In genomic region chrX:2410279-2411020, GRCh38 we compare ENCODE assay signal across 23 cellular contexts.
DNase-seq lines count a peak whose midpoint lies in the region; ATAC-seq and TF ChIP-seq lines count a peak whose summit lies in the region.
"Had no signal": no experiment of that assay in that cellular context is flagged by ENCODE, and none has a peak within 500 bp of the region (broad histone marks: within the 10 kb centered on the region; RNA-seq: fewer than 3 reads in every experiment).

No MANE protein-coding gene starts in this region.

- peaks cover 8% of the 10 kb centered on the region for H3K4me1 ChIP-seq in hepatocyte (ENCODE audit: insufficient read depth)
- H3K4me1 ChIP-seq in mucosa of rectum (ENCODE audit: control insufficient read depth in 2 of 2, insufficient read depth in 2 of 2, low read length in 2 of 2) = peaks cover 2 to 6% of the 10 kb centered on the region in 2 donors
- H3K4me1 ChIP-seq: HAP-1 had no signal

- peaks cover 11% of the 10 kb centered on the region for H3K79me2 ChIP-seq in hepatocyte

- no peaks in the 10 kb centered on the region for H3K27me3 Mint-ChIP-seq in type B pancreatic cell
- H3K27me3 Mint-ChIP-seq: memory B cell had no signal

- H2AFZ ChIP-seq in hepatocyte = no peak overlapping the region

- peaks cover 19% of the 10 kb centered on the region for H3K36me3 Mint-ChIP-seq in type B pancreatic cell

- no peak for ATAC-seq in HG02884 (IDR thresholded peaks at IDR 0.05; ENCODE audit: unreplicated experiment)
- ATAC-seq in GM21576 (IDR thresholded peaks at IDR 0.05; ENCODE audit: unreplicated experiment) = no peak
- ATAC-seq: activated CD8-positive, alpha-beta T cell treated with anti-CD3 and anti-CD28 coated beads, Interleukin-2, amount 10 ng/mL, durations not matched to agents 7 days and 5 days had no signal

- H3K36me3 ChIP-seq in hepatocyte (replicated peaks; ENCODE audit: insufficient read depth, low read depth) (peaks cover 5% of the 10 kb centered on the region), mucosa of rectum (ENCODE audit: control insufficient read depth in 2 of 2, insufficient read depth in 2 of 2, low read length in 2 of 2) (peaks cover 14 to 15% of the 10 kb centered on the region in 2 donors)

- H3K9ac ChIP-seq in mucosa of rectum (ENCODE audit: low read depth in 1 of 2, low read length in 2 of 2) = no peak overlapping the region
- H3K9ac ChIP-seq: KMS-11 had no signal

- H3K27ac ChIP-seq in hepatocyte (peak overlapping the region; percentile 89), mucosa of rectum (ENCODE audit: low read depth in 2 of 2, low read length in 2 of 2) (peak overlapping the region; percentile 31 to 54)
- H3K27ac ChIP-seq: brain microvascular endothelial cell, C4-2B, KMS-11 had no signal

- H3K27ac Mint-ChIP-seq in type B pancreatic cell = peak overlapping the region; percentile 52
- H3K27ac Mint-ChIP-seq: activated CD8-positive, alpha-beta T cell treated with anti-CD3 and anti-CD28 coated beads, Interleukin-2, amount 10 ng/mL, durations not matched to agents 7 days and 5 days; memory B cell had no signal

- no peaks in the 10 kb centered on the region for H3K9me3 Mint-ChIP-seq in type B pancreatic cell

- no peaks in the 10 kb centered on the region for H3K9me2 ChIP-seq in hepatocyte (replicated peaks; ENCODE audit: insufficient read depth)

- WGBS in hepatocyte (ENCODE audit: low lambda C conversion rate, missing lambda C conversion rate) = 72% methylated on average over 12 of the region's 12 CpGs

- H3K4me2 ChIP-seq in hepatocyte = peak overlapping the region; percentile 60
- H3K4me2 ChIP-seq: KMS-11 had no signal

- peak; percentile 6 for DNase-seq in HuH-7.5 (ENCODE audit: low spot score)
- DNase-seq in hepatocyte (ENCODE audit: low spot score) = peak; percentile 78
- no peak for DNase-seq in type B pancreatic cell (ENCODE audit: extremely low spot score, unreplicated experiment)
- no peak for DNase-seq in activated naive CD4-positive, alpha-beta T cell (lab: John Stamatoyannopoulos, UW)
- no peak for DNase-seq in DMS 273 treated with DMSO at 0.1 percent for 48 hours (lab: John Stamatoyannopoulos, UW)
- DNase-seq: activated CD8-positive, alpha-beta T cell treated with anti-CD3 and anti-CD28 coated beads, Interleukin-2, amount 10 ng/mL, durations not matched to agents 7 days and 5 days; activated naive CD4-positive, alpha-beta T cell treated with anti-CD3 and anti-CD28 coated beads, Interleukin-2, amount 50 U/mL, for 16 hours; brain microvascular endothelial cell; DND-41; hippocampal formation; MM.1S; NCI-H1105 treated with DMSO at 0.1 percent for 48 hours; NCI-H187 treated with DMSO at 0.1 percent for 48 hours; NCI-H2171; NCI-H510A; stimulated activated naive CD4-positive, alpha-beta T cell had no signal

- peaks cover 6% of the 10 kb centered on the region for H3K4me1 Mint-ChIP-seq in type B pancreatic cell (ENCODE audit: unreplicated experiment)
- H3K4me1 Mint-ChIP-seq: memory B cell had no signal

- TF ChIP-seq CTCF in hepatocyte (IDR thresholded peaks at IDR 0.05; ENCODE audit: poor library complexity) (no peak), type B pancreatic cell (conservative IDR thresholded peaks at IDR 0.05) (no peak)

- no peak overlapping the region for H3K4me3 Mint-ChIP-seq in type B pancreatic cell
- H3K4me3 Mint-ChIP-seq: activated CD8-positive, alpha-beta T cell treated with anti-CD3 and anti-CD28 coated beads, Interleukin-2, amount 10 ng/mL, durations not matched to agents 7 days and 5 days; memory B cell had no signal

- H3K4me3 ChIP-seq in hepatocyte (no peak overlapping the region), mucosa of rectum (ENCODE audit: low read length in 2 of 2) (peak overlapping the region; percentile 13 to 46)
- H3K4me3 ChIP-seq: HAP-1 had no signal

- H4K20me1 ChIP-seq in hepatocyte (ENCODE audit: insufficient read depth, poor library complexity, severe bottlenecking) = no peaks in the 10 kb centered on the region

- H3K9me3 ChIP-seq in hepatocyte (ENCODE audit: low read depth) (peaks cover 6% of the 10 kb centered on the region), mucosa of rectum (ENCODE audit: control insufficient read depth in 2 of 2, low read length in 2 of 2) (peaks cover 5 to 8% of the 10 kb centered on the region in 2 donors)
- H3K9me3 ChIP-seq: HAP-1 had no signal

- no peaks in the 10 kb centered on the region for H3K27me3 ChIP-seq in hepatocyte
- H3K27me3 ChIP-seq in mucosa of rectum (ENCODE audit: control insufficient read depth in 2 of 2, insufficient read depth in 2 of 2, low read length in 2 of 2) = no peaks in the 10 kb centered on the region
- H3K27me3 ChIP-seq: brain microvascular endothelial cell had no signal

Comparison
In these comparisons a context has a peak if more than half of its experiments do, and no peak if none do; other contexts are left out.
1. DNase-seq: peak in HuH-7.5 (single experiment) and hepatocyte (single experiment); none in type B pancreatic cell (single experiment), activated naive CD4-positive, alpha-beta T cell (0 of 4) and DMS 273 treated with DMSO at 0.1 percent for 48 hours (single experiment).